In the genomic region with DNA sequence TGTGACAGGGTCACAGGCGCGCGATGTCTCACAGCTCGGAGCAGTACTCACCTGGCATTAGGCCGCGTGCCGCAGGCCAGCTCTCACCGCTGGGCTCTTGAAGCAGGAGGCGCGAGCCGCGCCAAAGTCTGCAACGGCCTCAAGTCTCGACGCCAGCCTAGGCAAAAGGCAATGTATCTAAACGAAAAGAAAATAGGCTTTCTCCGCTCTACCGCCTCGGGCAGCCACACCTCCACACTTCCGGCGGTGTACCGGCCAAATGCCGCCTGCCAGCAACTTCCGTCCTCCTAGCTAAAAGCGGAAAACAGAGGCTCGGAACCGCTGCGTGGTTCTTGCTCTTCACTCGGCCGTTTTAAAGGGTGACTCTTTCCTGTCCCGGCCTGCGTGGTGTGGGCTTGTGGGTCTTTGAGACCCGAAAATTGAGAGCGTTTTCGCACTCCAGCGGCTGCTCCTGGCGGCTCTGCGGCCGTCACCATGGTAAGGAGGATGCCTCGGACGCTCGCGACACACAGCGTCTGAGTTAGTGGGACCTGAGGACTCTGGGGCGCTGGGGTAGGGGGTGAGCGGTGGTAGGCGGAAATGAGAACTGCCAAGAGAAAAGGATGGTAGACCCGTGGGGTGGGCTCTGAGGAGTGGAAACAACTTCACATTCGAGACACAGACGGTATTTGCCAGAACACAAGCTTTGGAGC, we compare ENCODE assay signal across 8 cellular contexts. TPM values are rescaled to one million over a fixed set of nuclear protein-coding genes. Genes with fewer than 3 reads are reported as not detected.
A peak's percentile ranks its signal among the peaks of the same experiment; 100 is the strongest.
DNase-seq lines count a peak whose midpoint lies in the region; TF ChIP-seq lines count a peak whose summit lies in the region.

A gene with protein sequence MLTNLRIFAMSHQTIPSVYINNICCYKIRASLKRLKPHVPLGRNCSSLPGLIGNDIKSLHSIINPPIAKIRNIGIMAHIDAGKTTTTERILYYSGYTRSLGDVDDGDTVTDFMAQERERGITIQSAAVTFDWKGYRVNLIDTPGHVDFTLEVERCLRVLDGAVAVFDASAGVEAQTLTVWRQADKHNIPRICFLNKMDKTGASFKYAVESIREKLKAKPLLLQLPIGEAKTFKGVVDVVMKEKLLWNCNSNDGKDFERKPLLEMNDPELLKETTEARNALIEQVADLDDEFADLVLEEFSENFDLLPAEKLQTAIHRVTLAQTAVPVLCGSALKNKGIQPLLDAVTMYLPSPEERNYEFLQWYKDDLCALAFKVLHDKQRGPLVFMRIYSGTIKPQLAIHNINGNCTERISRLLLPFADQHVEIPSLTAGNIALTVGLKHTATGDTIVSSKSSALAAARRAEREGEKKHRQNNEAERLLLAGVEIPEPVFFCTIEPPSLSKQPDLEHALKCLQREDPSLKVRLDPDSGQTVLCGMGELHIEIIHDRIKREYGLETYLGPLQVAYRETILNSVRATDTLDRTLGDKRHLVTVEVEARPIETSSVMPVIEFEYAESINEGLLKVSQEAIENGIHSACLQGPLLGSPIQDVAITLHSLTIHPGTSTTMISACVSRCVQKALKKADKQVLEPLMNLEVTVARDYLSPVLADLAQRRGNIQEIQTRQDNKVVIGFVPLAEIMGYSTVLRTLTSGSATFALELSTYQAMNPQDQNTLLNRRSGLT (minus strand): TSS at position 231 of the 692 bp plus-strand sequence. CDS start 3,375 bp downstream, outside the sequence.
A gene (plus strand): TSS at position 363 of the 692 bp plus-strand sequence. CDS start 112 bp downstream, at position 475.

- no peak within 1 kb of the TSS for H3K4ac ChIP-seq in H9 (ENCODE audit: low read depth, low read length)

- TF ChIP-seq POLR2A in stomach (IDR thresholded peaks at IDR 0.05), result no peak

- H4K5ac ChIP-seq in H9 (ENCODE audit: insufficient read length, low read depth, low read length), result no peak within 1 kb of the TSS

- H3K14ac ChIP-seq in H9 (ENCODE audit: insufficient read depth, low read length), result no peak within 1 kb of the TSS

- H3K23ac ChIP-seq in H9 (ENCODE audit: insufficient read length, low read depth, low read length), result no peak within 1 kb of the TSS

- peaks cover 7% of the 10 kb centered on the region for H3K79me1 ChIP-seq in H9 (ENCODE audit: insufficient read depth, low read depth, low read length, poor library complexity, severe bottlenecking)

- no peak within 1 kb of the TSS for H2BK12ac ChIP-seq in H9 (ENCODE audit: insufficient read length, low read depth, low read length)

- peak within 1 kb of the TSS; percentile 60 for H3K9ac ChIP-seq in H9 (ENCODE audit: extremely low read depth, insufficient read length, low read length)
- H3K9ac ChIP-seq in neural cell (ENCODE audit: low read length), result peak within 1 kb of the TSS; percentile 89

- peaks cover 10 to 15% of the 10 kb centered on the region in 2 experiments for H3K4me1 Mint-ChIP-seq in H9

- peaks cover 15% of the 10 kb centered on the region; the same call in 1 of the 2 replicates for H3K79me2 ChIP-seq in H9 (ENCODE audit: insufficient read depth, low read length)
- peaks cover 52% of the 10 kb centered on the region for H3K79me2 ChIP-seq in neural cell (replicated peaks; ENCODE audit: insufficient read depth, low read length)

- H2BK15ac ChIP-seq in H9 (ENCODE audit: low read depth, low read length), result no peak within 1 kb of the TSS

- no peak within 1 kb of the TSS for H4K91ac ChIP-seq in H9 (ENCODE audit: insufficient read length, low read depth, low read length)

- H3K56ac ChIP-seq in H9 (ENCODE audit: insufficient read length, low read depth, low read length), result no peak within 1 kb of the TSS

- no peaks in the 10 kb centered on the region for H3K27me3 Mint-ChIP-seq in H9 (ENCODE audit: low read depth)

- no peak within 1 kb of the TSS for H2BK20ac ChIP-seq in H9 (ENCODE audit: low read depth, low read length, poor library complexity, severe bottlenecking)

- no peak within 1 kb of the TSS for H2AK5ac ChIP-seq in H9 (ENCODE audit: insufficient read length, low read length)

- WGBS in H9 (ENCODE audit: extremely low coverage, insufficient read length, low lambda C conversion rate), result no CpG with 5 or more reads among the region's 50 CpGs
- 0% methylated on average over 38 to 50 of the region's 50 CpGs for WGBS in stomach, 5 donors

- H2AFZ ChIP-seq in H9 (ENCODE audit: low read length) (no peak within 1 kb of the TSS), neural cell (ENCODE audit: low read depth, low read length) (peak within 1 kb of the TSS; percentile 98)

- no peak within 1 kb of the TSS for H2BK5ac ChIP-seq in H9 (ENCODE audit: insufficient read length, low read length)

- H3K27ac Mint-ChIP-seq in H9, result peak within 1 kb of the TSS; percentile 97 to 99 (median 99)

- H3K9me2 ChIP-seq in neural cell (ENCODE audit: insufficient read depth, low read length), result no peaks in the 10 kb centered on the region

- no peak within 1 kb of the TSS for H3K18ac ChIP-seq in H9 (ENCODE audit: insufficient read length, low read depth, low read length)

- TF ChIP-seq RAD21 in neural cell (conservative IDR thresholded peaks at IDR 0.05), result no peak

- H4K20me1 ChIP-seq in H9 (ENCODE audit: control insufficient read depth, insufficient read depth, insufficient read length) (no peaks in the 10 kb centered on the region), neural cell (ENCODE audit: insufficient read depth) (no peaks in the 10 kb centered on the region)

- peak; percentile 97 for DNase-seq in ELR (ENCODE audit: low read depth)
- DNase-seq in H9, result peak; percentile 93
- peak; percentile 89 for DNase-seq in MG63
- DNase-seq in SHP77 treated with DMSO at 0.1 percent for 48 hours (lab: John Stamatoyannopoulos, UW), result peak; percentile 74
- peak; percentile 78 for DNase-seq in activated gamma-delta T cell (lab: John Stamatoyannopoulos, UW)
- DNase-seq in fibroblast of the conjunctiva (ENCODE audit: low read depth), result peak; percentile 75
- peak; percentile 95 for DNase-seq in stomach

- H3K27me3 ChIP-seq in H9 (ENCODE audit: insufficient read depth, low read length), result no peaks in the 10 kb centered on the region
- no peaks in the 10 kb centered on the region for H3K27me3 ChIP-seq in MG63
- no peaks in the 10 kb centered on the region for H3K27me3 ChIP-seq in neural cell (ENCODE audit: insufficient read depth, low read depth, low read length)
- H3K27me3 ChIP-seq in stomach, result no peaks in the 10 kb centered on the region

- H3K27ac ChIP-seq in H9 (ENCODE audit: insufficient read length, low read depth, low read length), result no peak within 1 kb of the TSS
- H3K27ac ChIP-seq in neural cell (ENCODE audit: low read length), result peak within 1 kb of the TSS; percentile 77
- H3K27ac ChIP-seq in stomach, result peak within 1 kb of the TSS; percentile 79 to 88 (median 86)

- peak within 1 kb of the TSS; percentile 97 for H3K4me2 ChIP-seq in H9 (ENCODE audit: insufficient read depth, insufficient read length, low read length)
- peak within 1 kb of the TSS; percentile 95 for H3K4me2 ChIP-seq in neural cell (ENCODE audit: low read length)

- H3K4me3 ChIP-seq in MG63 (peak within 1 kb of the TSS; percentile 99), neural cell (ENCODE audit: low read length) (peak within 1 kb of the TSS; percentile 100), stomach (peak within 1 kb of the TSS; percentile 76 to 98 (median 94))

- no peaks in the 10 kb centered on the region for H3K9me3 Mint-ChIP-seq in H9

- H3F3A ChIP-seq in neural cell (ENCODE audit: insufficient read depth, low read length, poor library complexity, severe bottlenecking), result no peaks in the 10 kb centered on the region

- H3K36me3 ChIP-seq in MG63 (peaks cover 38% of the 10 kb centered on the region), neural cell (ENCODE audit: insufficient read depth, low read length) (no peaks in the 10 kb centered on the region), stomach (peaks cover 15 to 47% (median 45%) of the 10 kb centered on the region in 4 donors)

- no peak for TF ChIP-seq CTCF in H9 (conservative IDR thresholded peaks at IDR 0.05)
- TF ChIP-seq CTCF in neural cell (IDR thresholded peaks at IDR 0.05; ENCODE audit: poor library complexity, severe bottlenecking), result no peak
- TF ChIP-seq CTCF in stomach (IDR thresholded peaks at IDR 0.05), result peak in 2 of 7 experiments; percentile 3 to 29

- TF ChIP-seq EP300 in neural cell (conservative IDR thresholded peaks at IDR 0.05; ENCODE audit: poor library complexity, severe bottlenecking) (peak; percentile 46), stomach (IDR thresholded peaks at IDR 0.05) (no peak)

- H3K23me2 ChIP-seq in H9 (ENCODE audit: insufficient read length, low read depth, low read length, poor library complexity, severe bottlenecking), result peaks cover 3% of the 10 kb centered on the region

- H4K8ac ChIP-seq in H9 (replicated peaks; ENCODE audit: insufficient read length, low read depth, low read length), result no peak within 1 kb of the TSS

- peaks cover 18 to 43% (median 32%) of the 10 kb centered on the region in 3 experiments for H3K36me3 Mint-ChIP-seq in H9 (ENCODE audit: insufficient read depth in 1 of 3, low read depth in 3 of 3)

- intact Hi-C loops in stomach (cut with DNase I; ENCODE audit: low total_unique reads), result no loop called here

- no peak within 1 kb of the TSS for H2BK120ac ChIP-seq in H9 (ENCODE audit: low read depth, low read length, poor library complexity, severe bottlenecking)

- no peaks in the 10 kb centered on the region for H3K9me3 ChIP-seq in H9 (ENCODE audit: control insufficient read depth, low read depth, low read length)
- H3K9me3 ChIP-seq in MG63, result no peaks in the 10 kb centered on the region
- H3K9me3 ChIP-seq in neural cell (ENCODE audit: low read length), result no peaks in the 10 kb centered on the region
- H3K9me3 ChIP-seq in stomach, result no peaks in the 10 kb centered on the region

- H3T11ph ChIP-seq in H9 (ENCODE audit: low read length), result no peak within 1 kb of the TSS

- H3K4me1 ChIP-seq in H9 (ENCODE audit: insufficient read depth, low read length) (no peaks in the 10 kb centered on the region), stomach (peaks cover 17 to 57% (median 41%) of the 10 kb centered on the region in 4 donors)

- H3K4me3 Mint-ChIP-seq in H9, result peak within 1 kb of the TSS; percentile 99 to 100

TF ChIP-seq in neural cell, 6 proteins besides CTCF, POLR2A, EP300 and RAD21 (continues in another document):
- TF ChIP-seq SMC3 (conservative IDR thresholded peaks at IDR 0.05; ENCODE audit: poor library complexity) (peak; percentile 32), TAF1 (IDR thresholded peaks at IDR 0.05; ENCODE audit: low read depth) (peak; percentile 74), EZH2 (IDR thresholded peaks at IDR 0.05; ENCODE audit: borderline replicate concordance, insufficient read depth, low read length, poor library complexity, severe bottlenecking) (no peak)

RNA-seq across cellular contexts. Expression of the first gene that starts in this region (rescaled TPM):
- total RNA-seq in H9 (2021), result 29.8 and 30.0 TPM in 2 replicates
- 19.3 and 38.8 TPM in 2 replicates for total RNA-seq in MG63 (2014; rRNA removed; shearing (Covaris generic); ENCODE audit: low replicate concordance)
- 77.8 and 95.3 TPM in 2 replicates for polyA plus RNA-seq in neural cell
- 89.8 and 93.2 TPM in 2 replicates for polyA minus RNA-seq in neural cell
- total RNA-seq in stomach, result 10 to 100 TPM in 2 of 5 donors, 1 to 10 TPM in 3; 2.9 to 48.3 (median 5.2) TPM
- 10 to 100 TPM; 14.4 to 16.8 (median 15.6) TPM for polyA plus RNA-seq in stomach

RNA-seq across cellular contexts. Expression of the second gene that starts in this region (rescaled TPM):
- total RNA-seq in H9 (2021), result 59.9 and 72.0 TPM in 2 replicates
- 33.1 and 67.4 TPM in 2 replicates for total RNA-seq in MG63 (2014; rRNA removed; shearing (Covaris generic); ENCODE audit: low replicate concordance)
- polyA plus RNA-seq in neural cell, result 121 and 164 TPM in 2 replicates
- polyA minus RNA-seq in neural cell, result 70.1 and 95.7 TPM in 2 replicates
- total RNA-seq in stomach, result 100 to 1,000 TPM in 3 of 5 donors, 10 to 100 TPM in 2; 36.8 to 217 (median 105) TPM
- polyA plus RNA-seq in stomach, result 100 to 1,000 TPM in 2 of 3 donors, 10 to 100 TPM in 1; 100.0 to 217 (median 145) TPM
